Comparison of ENCODE assay signal across 17 cellular contexts in genomic region chr7:101212014-101212413, GRCh38. TPM values are rescaled to one million over a fixed set of nuclear protein-coding genes. Genes with fewer than 3 reads are reported as not detected.
A peak's percentile ranks its signal among the peaks of the same experiment; 100 is the strongest.
DNase-seq lines count a peak whose midpoint lies in the region; ATAC-seq, FAIRE-seq and TF ChIP-seq lines count a peak whose summit lies in the region.
"Had no signal": no experiment of that assay in that cellular context is flagged by ENCODE, and none has a peak within 500 bp of the region (broad histone marks: within the 10 kb centered on the region; RNA-seq: fewer than 3 reads in every experiment).

No MANE protein-coding gene starts in this region.

- no peak for DNase-seq in activated CD8-positive, alpha-beta T cell treated with anti-CD3 and anti-CD28 coated beads, Interleukin-2, amount 10 ng/mL, durations not matched to agents 7 days and 5 days
- no peak for DNase-seq in activated CD8-positive, alpha-beta T cell treated with anti-CD3 and anti-CD28 coated beads for 36 hours
- DNase-seq in H1 (ENCODE audit: low read depth in 1 of 2, low spot score in 2 of 2) (no peak), mesenteric fat pad (ENCODE audit: low spot score) (no peak)
- no peak for DNase-seq in stimulated activated effector memory CD8-positive, alpha-beta T cell treated with anti-CD3 and anti-CD28 coated beads, Interleukin-12 subunit alpha, Interleukin-12 subunit beta, amount 100 ng/mL, for 72 hours (ENCODE audit: low spot score in 2 of 2)
- DNase-seq: CD8-positive, alpha-beta T cell; COR-L47; DMS153; GF-D8; H9 had no signal

- H3K14ac ChIP-seq in H1 (ENCODE audit: insufficient read length) = no peak overlapping the region

- no peak overlapping the region for H2BK20ac ChIP-seq in H1 (ENCODE audit: low read length)

- no peak overlapping the region for H4K91ac ChIP-seq in H1 (replicated peaks; ENCODE audit: insufficient read length, low read length)

- no peaks in the 10 kb centered on the region for H3K9me3 Mint-ChIP-seq in activated CD8-positive, alpha-beta T cell treated with anti-CD3 and anti-CD28 coated beads, Interleukin-2, amount 10 ng/mL, durations not matched to agents 7 days and 5 days (ENCODE audit: insufficient read depth)
- H3K9me3 Mint-ChIP-seq in activated CD8-positive, alpha-beta T cell treated with anti-CD3 and anti-CD28 coated beads for 36 hours = no peaks in the 10 kb centered on the region
- H3K9me3 Mint-ChIP-seq in stimulated activated effector memory CD8-positive, alpha-beta T cell treated with anti-CD3 and anti-CD28 coated beads, Interleukin-12 subunit alpha, Interleukin-12 subunit beta, amount 100 ng/mL, for 72 hours = no peaks in the 10 kb centered on the region
- H3K9me3 Mint-ChIP-seq: CD14-positive monocyte; CD8-positive, alpha-beta T cell; H9 had no signal

- H3K27ac ChIP-seq in H1 (ENCODE audit: low read depth, low read length) = no peak overlapping the region
- H3K27ac ChIP-seq: 22Rv1 had no signal

- no peak overlapping the region for H2BK120ac ChIP-seq in H1 (replicated peaks; ENCODE audit: low read depth, low read length)

- H3K4me1 Mint-ChIP-seq in activated CD8-positive, alpha-beta T cell treated with anti-CD3 and anti-CD28 coated beads, Interleukin-2, amount 10 ng/mL, durations not matched to agents 7 days and 5 days (ENCODE audit: low read depth) = peaks cover 12% of the 10 kb centered on the region
- peaks cover 9% of the 10 kb centered on the region for H3K4me1 Mint-ChIP-seq in activated CD8-positive, alpha-beta T cell treated with anti-CD3 and anti-CD28 coated beads for 36 hours (ENCODE audit: low read depth)
- H3K4me1 Mint-ChIP-seq in stimulated activated effector memory CD8-positive, alpha-beta T cell treated with anti-CD3 and anti-CD28 coated beads, Interleukin-12 subunit alpha, Interleukin-12 subunit beta, amount 100 ng/mL, for 72 hours = peaks cover 15% of the 10 kb centered on the region

- FAIRE-seq in H1 (lab: Jason Lieb, UNC) = no peak
- FAIRE-seq: D721Med had no signal

- H3K23ac ChIP-seq in H1 (ENCODE audit: insufficient read length) = no peak overlapping the region

- H3K79me1 ChIP-seq in H1 (ENCODE audit: low read depth, low read length) = no peaks in the 10 kb centered on the region

- CTCF ChIA-PET in activated CD8-positive, alpha-beta T cell treated with anti-CD3 and anti-CD28 coated beads, Interleukin-2, amount 10 ng/mL, durations not matched to agents 7 days and 5 days (lab: Charles Lee) = no interaction called here
- CTCF ChIA-PET in activated CD8-positive, alpha-beta T cell treated with anti-CD3 and anti-CD28 coated beads for 36 hours (lab: Charles Lee) = interaction anchor here (1.5 to 2.4 kb wide), 2 partner anchors 17 to 71 kb away, joined by 3 to 6 read pairs; no protein-coding TSS in a partner anchor
- CTCF ChIA-PET in H1 (lab: Charles Lee; ENCODE audit: partially characterized antibody) = interaction anchor here (0.7 to 9.0 kb wide), 8 partner anchors 8 to 104 kb away, joined by 3 to 79 read pairs (median 4); partner anchors contain the start of genes FIS1 and MOGAT3

- H3K4ac ChIP-seq in H1 (replicated peaks; ENCODE audit: insufficient read length, low read depth, low read length) = no peak overlapping the region

- intact Hi-C loops in activated CD8-positive, alpha-beta T cell treated with anti-CD3 and anti-CD28 coated beads for 36 hours (cut with micrococcal nuclease) = no loop called here

- no peaks in the 10 kb centered on the region for H3K79me2 ChIP-seq in H1 (ENCODE audit: control insufficient read depth in 1 of 2, insufficient read depth in 2 of 2, low read length in 2 of 2)

- POLR2A ChIA-PET in activated CD8-positive, alpha-beta T cell treated with anti-CD3 and anti-CD28 coated beads, Interleukin-2, amount 10 ng/mL, durations not matched to agents 7 days and 5 days (lab: Charles Lee) = no interaction called here
- POLR2A ChIA-PET in activated CD8-positive, alpha-beta T cell treated with anti-CD3 and anti-CD28 coated beads for 36 hours (lab: Charles Lee) = no interaction called here
- POLR2A ChIA-PET in H1 (lab: Charles Lee; ENCODE audit: partially characterized antibody) = interaction anchor here (0.9 to 1.8 kb wide), 6 partner anchors 12 to 84 kb away, joined by 3 to 6 read pairs (median 4); partner anchors contain the start of gene MOGAT3

- peaks cover 0 to 10% (median 5%) of the 10 kb centered on the region in 4 experiments; a peak in 4 of 7 replicates for H3K4me1 ChIP-seq in H1 (replicated peaks in 1 of 4; ENCODE audit: control insufficient read depth in 3 of 4, insufficient read depth in 4 of 4, low read length in 3 of 4)

- no peaks in the 10 kb centered on the region for H3K9me3 ChIP-seq in H1 (ENCODE audit: insufficient read depth in 2 of 2, low read depth in 1 of 2, low read length in 1 of 2)

- no peak overlapping the region; the same call in 1 of the 2 replicates for H4K8ac ChIP-seq in H1 (ENCODE audit: extremely low read depth, insufficient read depth, low read length)

- peaks cover 0 to 2% of the 10 kb centered on the region in 2 experiments for H4K20me1 ChIP-seq in H1 (replicated peaks in 1 of 2; ENCODE audit: control insufficient read depth in 1 of 2, insufficient read depth in 2 of 2, low read length in 2 of 2)

- no peak overlapping the region for H3K56ac ChIP-seq in H1 (replicated peaks; ENCODE audit: insufficient read length, low read depth, low read length)

- H3K27ac Mint-ChIP-seq in activated CD8-positive, alpha-beta T cell treated with anti-CD3 and anti-CD28 coated beads, Interleukin-2, amount 10 ng/mL, durations not matched to agents 7 days and 5 days = no peak overlapping the region
- no peak overlapping the region for H3K27ac Mint-ChIP-seq in activated CD8-positive, alpha-beta T cell treated with anti-CD3 and anti-CD28 coated beads for 36 hours
- H3K27ac Mint-ChIP-seq in stimulated activated effector memory CD8-positive, alpha-beta T cell treated with anti-CD3 and anti-CD28 coated beads, Interleukin-12 subunit alpha, Interleukin-12 subunit beta, amount 100 ng/mL, for 72 hours = peak overlapping the region; percentile 58
- H3K27ac Mint-ChIP-seq: CD8-positive, alpha-beta T cell; H9 had no signal

- ATAC-seq in activated CD8-positive, alpha-beta T cell treated with anti-CD3 and anti-CD28 coated beads, Interleukin-2, amount 10 ng/mL, durations not matched to agents 7 days and 5 days = peak; percentile 5
- ATAC-seq in activated CD8-positive, alpha-beta T cell treated with anti-CD3 and anti-CD28 coated beads for 36 hours = no peak
- no peak for ATAC-seq in stimulated activated effector memory CD8-positive, alpha-beta T cell treated with anti-CD3 and anti-CD28 coated beads, Interleukin-12 subunit alpha, Interleukin-12 subunit beta, amount 100 ng/mL, for 72 hours
- ATAC-seq in HG03095 (IDR thresholded peaks at IDR 0.05; ENCODE audit: unreplicated experiment) = no peak
- ATAC-seq: CD8-positive, alpha-beta T cell had no signal

- no peaks in the 10 kb centered on the region for H3K27me3 Mint-ChIP-seq in activated CD8-positive, alpha-beta T cell treated with anti-CD3 and anti-CD28 coated beads, Interleukin-2, amount 10 ng/mL, durations not matched to agents 7 days and 5 days (ENCODE audit: low read depth)
- no peaks in the 10 kb centered on the region for H3K27me3 Mint-ChIP-seq in activated CD8-positive, alpha-beta T cell treated with anti-CD3 and anti-CD28 coated beads for 36 hours

- no peaks in the 10 kb centered on the region for H3K27me3 ChIP-seq in H1 (replicated peaks in 1 of 4; ENCODE audit: control insufficient read depth in 3 of 4, extremely low read depth in 1 of 4, insufficient read depth in 3 of 4, low read length in 3 of 4)

- WGBS in H1 (ENCODE audit: extremely low coverage in 1 of 2, insufficient coverage in 1 of 2, insufficient read length in 1 of 2, insufficient replicate concordance in 2 of 2, low coverage in 1 of 2, low lambda C conversion rate in 2 of 2, missing lambda C conversion rate in 1 of 2), 2 experiments = 87% methylated on average over 7 of the region's 8 CpGs; no CpG with 5 or more reads in 1 of the 2 experiments

- no peak overlapping the region for H3K4me3 ChIP-seq in H1 (ENCODE audit: extremely low read depth in 1 of 4, insufficient read depth in 2 of 4, low read depth in 3 of 4, low read length in 4 of 4)

- no peak overlapping the region for H2BK15ac ChIP-seq in H1 (ENCODE audit: low read length)

- no peak for TF ChIP-seq CTCF in activated CD8-positive, alpha-beta T cell treated with anti-CD3 and anti-CD28 coated beads for 36 hours (IDR thresholded peaks at IDR 0.05)
- TF ChIP-seq CTCF in H1 (IDR thresholded peaks at IDR 0.05; ENCODE audit: control extremely low read depth in 1 of 3, insufficient read depth in 1 of 3, low read depth in 1 of 3, low read length in 3 of 3) = peak; percentile 9 to 32 (median 22); a peak in 3 of 4 replicates

- H3K23me2 ChIP-seq in H1 (ENCODE audit: low read depth, low read length) = peaks cover 4% of the 10 kb centered on the region; the same call in 1 of the 2 replicates

- TF ChIP-seq EP300 in H1 (IDR thresholded peaks at IDR 0.05; ENCODE audit: borderline replicate concordance in 1 of 2, low read depth in 2 of 2, low read length in 2 of 2) = no peak

- H3K18ac ChIP-seq in H1 (ENCODE audit: extremely low read depth, low read length) = no peak overlapping the region

- H2AFZ ChIP-seq in H1 (ENCODE audit: low read length) = no peak overlapping the region

- peaks cover 0 to 4% (median 0%) of the 10 kb centered on the region in 4 experiments; a peak in 3 of 8 replicates for H3K36me3 ChIP-seq in H1 (ENCODE audit: control insufficient read depth in 2 of 4, insufficient read depth in 4 of 4, low read length in 3 of 4)

- H2AK5ac ChIP-seq in H1 (ENCODE audit: low read depth, low read length) = no peak overlapping the region

- no peak for TF ChIP-seq POLR2A in H1 (IDR thresholded peaks at IDR 0.05; ENCODE audit: control extremely low read depth in 1 of 2, low read depth in 2 of 2, low read length in 2 of 2)

- no peak overlapping the region for H2BK5ac ChIP-seq in H1 (ENCODE audit: low read depth, low read length)

- TF ChIP-seq RAD21 in H1 (IDR thresholded peaks at IDR 0.05 in 1 of 2, conservative IDR thresholded peaks at IDR 0.05 in 1 of 2; ENCODE audit: low read depth in 2 of 2, low read length in 2 of 2) = no peak; a peak in 1 of 4 replicates

- H4K5ac ChIP-seq in H1 (ENCODE audit: insufficient read length, low read depth, low read length) = no peak overlapping the region

- no peak overlapping the region for H3K4me3 Mint-ChIP-seq in activated CD8-positive, alpha-beta T cell treated with anti-CD3 and anti-CD28 coated beads, Interleukin-2, amount 10 ng/mL, durations not matched to agents 7 days and 5 days
- no peak overlapping the region for H3K4me3 Mint-ChIP-seq in activated CD8-positive, alpha-beta T cell treated with anti-CD3 and anti-CD28 coated beads for 36 hours
- no peak overlapping the region for H3K4me3 Mint-ChIP-seq in stimulated activated effector memory CD8-positive, alpha-beta T cell treated with anti-CD3 and anti-CD28 coated beads, Interleukin-12 subunit alpha, Interleukin-12 subunit beta, amount 100 ng/mL, for 72 hours
- H3K4me3 Mint-ChIP-seq: CD14-positive monocyte; CD8-positive, alpha-beta T cell; H9 had no signal

- no peak overlapping the region for H3K4me2 ChIP-seq in H1 (ENCODE audit: insufficient read depth in 1 of 2, low read depth in 2 of 2, low read length in 2 of 2)

- H3K9ac ChIP-seq in H1 (replicated peaks in 1 of 4; ENCODE audit: extremely low read depth in 1 of 4, low read depth in 3 of 4, low read length in 3 of 4) = no peak overlapping the region

- peaks cover 28% of the 10 kb centered on the region for H3K36me3 Mint-ChIP-seq in activated CD8-positive, alpha-beta T cell treated with anti-CD3 and anti-CD28 coated beads, Interleukin-2, amount 10 ng/mL, durations not matched to agents 7 days and 5 days (ENCODE audit: low read depth)
- H3K36me3 Mint-ChIP-seq in activated CD8-positive, alpha-beta T cell treated with anti-CD3 and anti-CD28 coated beads for 36 hours (ENCODE audit: low read depth) = peaks cover 3% of the 10 kb centered on the region
- H3K36me3 Mint-ChIP-seq in stimulated activated effector memory CD8-positive, alpha-beta T cell treated with anti-CD3 and anti-CD28 coated beads, Interleukin-12 subunit alpha, Interleukin-12 subunit beta, amount 100 ng/mL, for 72 hours = peaks cover 78% of the 10 kb centered on the region

- no peak overlapping the region for H2BK12ac ChIP-seq in H1 (ENCODE audit: low read depth, low read length)

RNA-seq across cellular contexts. Expression of gene PLOD3, which starts 5.4 kb away (rescaled TPM):
- 10 to 100 TPM; 51.1 to 58.1 TPM for total RNA-seq in activated CD8-positive, alpha-beta T cell treated with anti-CD3 and anti-CD28 coated beads, Interleukin-2, amount 10 ng/mL, durations not matched to agents 7 days and 5 days
- 10 to 100 TPM; 20.4 to 24.4 TPM for total RNA-seq in activated CD8-positive, alpha-beta T cell treated with anti-CD3 and anti-CD28 coated beads for 36 hours
- 43.1 and 47.2 TPM in 2 replicates for total RNA-seq in H1 (2021; fragmentation: NEBNext Ultra II Directional; extraction: Animal tissue kit (Norgen Biotek cat#: 25700))
- polyA plus RNA-seq in H1 (2011; rRNA removed) = 28.4 and 57.0 TPM in 2 replicates
- 26.9 TPM for polyA plus RNA-seq in H1 (2011; cell fraction: cytosol; rRNA removed)
- polyA plus RNA-seq in H1 (2011; cell fraction: nucleus; rRNA removed) = 83.2 TPM
- polyA plus RNA-seq in H1 (2012, experiment 1 of 2) = 39.5 to 45.8 TPM (median 44.6 TPM) in 4 replicates
- polyA plus RNA-seq in H1 (2012, experiment 2 of 2) = 42.4 TPM
- polyA plus RNA-seq in H1 (2013, experiment 1 of 2) = 80.5 TPM
- polyA plus RNA-seq in H1 (2013, experiment 2 of 2) = 71.8 TPM
- 12.3 and 19.4 TPM in 2 replicates for polyA minus RNA-seq in H1 (2011; rRNA and poly(A)+ RNA removed)
- 26.1 TPM for polyA minus RNA-seq in H1 (2011; cell fraction: cytosol; rRNA and poly(A)+ RNA removed)
- polyA minus RNA-seq in H1 (2011; cell fraction: nucleus; rRNA and poly(A)+ RNA removed) = 26.9 TPM
- total RNA-seq in mesenteric fat pad = 74.3 TPM

RNA-seq across cellular contexts. Expression of gene ZNHIT1, which starts 6.0 kb away (rescaled TPM):
- 10 to 100 TPM; 56.1 to 58.4 TPM for total RNA-seq in activated CD8-positive, alpha-beta T cell treated with anti-CD3 and anti-CD28 coated beads, Interleukin-2, amount 10 ng/mL, durations not matched to agents 7 days and 5 days
- total RNA-seq in activated CD8-positive, alpha-beta T cell treated with anti-CD3 and anti-CD28 coated beads for 36 hours = 10 to 100 TPM; 36.8 to 37.9 TPM
- total RNA-seq in H1 (2021; fragmentation: NEBNext Ultra II Directional; extraction: Animal tissue kit (Norgen Biotek cat#: 25700)) = 59.9 and 61.7 TPM in 2 replicates
- polyA plus RNA-seq in H1 (2011; rRNA removed) = 38.2 and 48.9 TPM in 2 replicates
- polyA plus RNA-seq in H1 (2011; cell fraction: cytosol; rRNA removed) = 42.0 TPM
- 34.7 TPM for polyA plus RNA-seq in H1 (2011; cell fraction: nucleus; rRNA removed)
- 42.1 to 47.7 TPM (median 44.9 TPM) in 4 replicates for polyA plus RNA-seq in H1 (2012, experiment 1 of 2)
- 69.3 TPM for polyA plus RNA-seq in H1 (2012, experiment 2 of 2)
- polyA plus RNA-seq in H1 (2013, experiment 1 of 2) = 54.8 TPM
- 58.5 TPM for polyA plus RNA-seq in H1 (2013, experiment 2 of 2)
- 10.5 and 11.1 TPM in 2 replicates for polyA minus RNA-seq in H1 (2011; rRNA and poly(A)+ RNA removed)
- polyA minus RNA-seq in H1 (2011; cell fraction: cytosol; rRNA and poly(A)+ RNA removed) = 18.8 TPM
- 10.6 TPM for polyA minus RNA-seq in H1 (2011; cell fraction: nucleus; rRNA and poly(A)+ RNA removed)
- total RNA-seq in mesenteric fat pad = 74.8 TPM

RNA-seq across cellular contexts. Expression of gene MOGAT3, which starts 11.2 kb away (rescaled TPM):
- not detected for total RNA-seq in activated CD8-positive, alpha-beta T cell treated with anti-CD3 and anti-CD28 coated beads, Interleukin-2, amount 10 ng/mL, durations not matched to agents 7 days and 5 days
- total RNA-seq in activated CD8-positive, alpha-beta T cell treated with anti-CD3 and anti-CD28 coated beads for 36 hours = not detected
- 0.82 TPM in 1 of 2 replicates, not detected in the other for total RNA-seq in H1 (2021; fragmentation: NEBNext Ultra II Directional; extraction: Animal tissue kit (Norgen Biotek cat#: 25700))
- polyA plus RNA-seq in H1 (2011; rRNA removed) = 0.21 and 0.58 TPM in 2 replicates
- 0.48 TPM for polyA plus RNA-seq in H1 (2011; cell fraction: cytosol; rRNA removed)
- polyA plus RNA-seq in H1 (2011; cell fraction: nucleus; rRNA removed) = 0.76 TPM
- polyA plus RNA-seq in H1 (2012, experiment 1 of 2) = 0.23 to 0.61 TPM (median 0.24 TPM) in 3 of 4 replicates, not detected in the other
- 0.14 TPM for polyA plus RNA-seq in H1 (2012, experiment 2 of 2)
- polyA plus RNA-seq in H1 (2013, experiment 1 of 2) = 0.59 TPM
- 0.72 TPM for polyA plus RNA-seq in H1 (2013, experiment 2 of 2)
- polyA minus RNA-seq in H1 (2011; rRNA and poly(A)+ RNA removed) = 1.9 TPM in 1 of 2 replicates, not detected in the other
- not detected for polyA minus RNA-seq in H1 (2011; cell fraction: cytosol; rRNA and poly(A)+ RNA removed)
- polyA minus RNA-seq in H1 (2011; cell fraction: nucleus; rRNA and poly(A)+ RNA removed) = 1.3 TPM
- total RNA-seq in mesenteric fat pad = not detected
- total RNA-seq: A673; CD8-positive, alpha-beta T cell had no signal
- polyA plus RNA-seq: BJ, CD14-positive monocyte had no signal

RNA-seq across cellular contexts. Expression of gene CLDN15, which starts 25.6 kb away (rescaled TPM):
- total RNA-seq in activated CD8-positive, alpha-beta T cell treated with anti-CD3 and anti-CD28 coated beads, Interleukin-2, amount 10 ng/mL, durations not matched to agents 7 days and 5 days = 10 to 100 TPM; 19.6 to 21.2 TPM
- 10 to 100 TPM; 14.2 to 15.8 TPM for total RNA-seq in activated CD8-positive, alpha-beta T cell treated with anti-CD3 and anti-CD28 coated beads for 36 hours
- 5.5 and 5.9 TPM in 2 replicates for total RNA-seq in H1 (2021; fragmentation: NEBNext Ultra II Directional; extraction: Animal tissue kit (Norgen Biotek cat#: 25700))
- polyA plus RNA-seq in H1 (2011; rRNA removed) = 7.6 and 11.1 TPM in 2 replicates
- polyA plus RNA-seq in H1 (2011; cell fraction: cytosol; rRNA removed) = 7.0 TPM
- polyA plus RNA-seq in H1 (2011; cell fraction: nucleus; rRNA removed) = 21.7 TPM
- polyA plus RNA-seq in H1 (2012, experiment 1 of 2) = 3.8 to 6.3 TPM (median 4.8 TPM) in 4 replicates
- 3.7 TPM for polyA plus RNA-seq in H1 (2012, experiment 2 of 2)
- polyA plus RNA-seq in H1 (2013, experiment 1 of 2) = 3.6 TPM
- 2.9 TPM for polyA plus RNA-seq in H1 (2013, experiment 2 of 2)
- polyA minus RNA-seq in H1 (2011; rRNA and poly(A)+ RNA removed) = 2.7 and 5.7 TPM in 2 replicates
- 2.6 TPM for polyA minus RNA-seq in H1 (2011; cell fraction: cytosol; rRNA and poly(A)+ RNA removed)
- polyA minus RNA-seq in H1 (2011; cell fraction: nucleus; rRNA and poly(A)+ RNA removed) = 6.4 TPM
- total RNA-seq in mesenteric fat pad = 13.3 TPM
- polyA plus RNA-seq: CD14-positive monocyte had no signal

RNA-seq across cellular contexts. Expression of gene NAT16, which starts 31.9 kb away (rescaled TPM):
- total RNA-seq in activated CD8-positive, alpha-beta T cell treated with anti-CD3 and anti-CD28 coated beads, Interleukin-2, amount 10 ng/mL, durations not matched to agents 7 days and 5 days = not detected
- total RNA-seq in activated CD8-positive, alpha-beta T cell treated with anti-CD3 and anti-CD28 coated beads for 36 hours = not detected
- 0.84 and 1.0 TPM in 2 replicates for total RNA-seq in H1 (2021; fragmentation: NEBNext Ultra II Directional; extraction: Animal tissue kit (Norgen Biotek cat#: 25700))
- 0.26 and 0.47 TPM in 2 replicates for polyA plus RNA-seq in H1 (2011; rRNA removed)
- 1.1 TPM for polyA plus RNA-seq in H1 (2011; cell fraction: cytosol; rRNA removed)
- polyA plus RNA-seq in H1 (2011; cell fraction: nucleus; rRNA removed) = 1.7 TPM
- polyA plus RNA-seq in H1 (2012, experiment 1 of 2) = 0.62 to 1.2 TPM (median 0.80 TPM) in 4 replicates
- 0.59 TPM for polyA plus RNA-seq in H1 (2012, experiment 2 of 2)
- 0.55 TPM for polyA plus RNA-seq in H1 (2013, experiment 1 of 2)
- polyA plus RNA-seq in H1 (2013, experiment 2 of 2) = 0.37 TPM
- 0.16 TPM in 1 of 2 replicates, not detected in the other for polyA minus RNA-seq in H1 (2011; rRNA and poly(A)+ RNA removed)
- polyA minus RNA-seq in H1 (2011; cell fraction: cytosol; rRNA and poly(A)+ RNA removed) = not detected
- polyA minus RNA-seq in H1 (2011; cell fraction: nucleus; rRNA and poly(A)+ RNA removed) = 1.00 TPM
- not detected for total RNA-seq in mesenteric fat pad
- total RNA-seq: A673; CD8-positive, alpha-beta T cell; HT1080 had no signal
- polyA plus RNA-seq: CD14-positive monocyte had no signal
